Comparison of ENCODE assay signal across 1 cellular context in the genomic region with DNA sequence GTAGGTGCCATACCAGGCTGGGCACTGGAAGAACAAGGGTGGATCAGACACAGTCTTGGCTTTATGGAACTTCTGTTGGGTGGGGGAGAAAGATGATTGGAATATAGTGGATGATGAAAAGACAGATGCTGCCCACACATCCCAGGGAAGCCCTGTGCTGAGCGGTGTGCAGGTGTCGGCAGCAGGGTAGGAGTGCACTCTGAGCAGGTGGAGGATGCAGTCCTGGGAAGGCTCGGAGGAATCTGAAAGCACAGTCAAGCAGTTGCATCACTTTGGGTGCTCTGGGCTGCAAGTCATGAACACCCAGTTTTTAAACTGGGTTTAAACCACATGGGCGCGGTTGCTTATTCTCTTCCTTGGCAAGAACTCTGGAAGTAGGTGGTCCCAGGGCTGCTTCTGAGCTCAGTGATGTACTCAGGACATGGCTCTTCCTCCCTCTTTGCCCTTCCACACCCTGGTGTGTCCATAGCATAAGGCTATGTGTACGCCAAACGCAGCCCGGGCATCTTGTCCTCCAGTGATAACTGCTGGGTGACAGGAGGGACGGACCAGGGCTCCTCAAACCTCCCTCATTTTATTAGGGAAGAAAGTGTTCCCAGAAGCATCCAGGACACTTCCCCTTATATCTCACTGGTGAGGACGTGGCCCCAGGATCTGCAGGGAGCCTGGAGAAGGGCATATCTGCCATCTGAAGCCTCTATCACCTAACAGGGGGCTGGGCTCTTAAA.
TF ChIP-seq lines count a peak whose summit lies in the region.

No MANE protein-coding gene starts in this region.

TF ChIP-seq in GM23338, 12 proteins besides CTCF, POLR2A, EP300 and RAD21 (continued from another document):
- no peak for TF ChIP-seq ETS1 (IDR thresholded peaks at IDR 0.05)
- TF ChIP-seq STAT1 (IDR thresholded peaks at IDR 0.05; ENCODE audit: unreplicated experiment), result no peak
- TF ChIP-seq REST (IDR thresholded peaks at IDR 0.05; ENCODE audit: unreplicated experiment), result no peak
- TF ChIP-seq EZH2 (IDR thresholded peaks at IDR 0.05; ENCODE audit: low read depth, unreplicated experiment), result no peak
- no peak for TF ChIP-seq ZNF331 (CRISPR knock-in tag; IDR thresholded peaks at IDR 0.05; ENCODE audit: low read depth)
- TF ChIP-seq, protein P1, sequence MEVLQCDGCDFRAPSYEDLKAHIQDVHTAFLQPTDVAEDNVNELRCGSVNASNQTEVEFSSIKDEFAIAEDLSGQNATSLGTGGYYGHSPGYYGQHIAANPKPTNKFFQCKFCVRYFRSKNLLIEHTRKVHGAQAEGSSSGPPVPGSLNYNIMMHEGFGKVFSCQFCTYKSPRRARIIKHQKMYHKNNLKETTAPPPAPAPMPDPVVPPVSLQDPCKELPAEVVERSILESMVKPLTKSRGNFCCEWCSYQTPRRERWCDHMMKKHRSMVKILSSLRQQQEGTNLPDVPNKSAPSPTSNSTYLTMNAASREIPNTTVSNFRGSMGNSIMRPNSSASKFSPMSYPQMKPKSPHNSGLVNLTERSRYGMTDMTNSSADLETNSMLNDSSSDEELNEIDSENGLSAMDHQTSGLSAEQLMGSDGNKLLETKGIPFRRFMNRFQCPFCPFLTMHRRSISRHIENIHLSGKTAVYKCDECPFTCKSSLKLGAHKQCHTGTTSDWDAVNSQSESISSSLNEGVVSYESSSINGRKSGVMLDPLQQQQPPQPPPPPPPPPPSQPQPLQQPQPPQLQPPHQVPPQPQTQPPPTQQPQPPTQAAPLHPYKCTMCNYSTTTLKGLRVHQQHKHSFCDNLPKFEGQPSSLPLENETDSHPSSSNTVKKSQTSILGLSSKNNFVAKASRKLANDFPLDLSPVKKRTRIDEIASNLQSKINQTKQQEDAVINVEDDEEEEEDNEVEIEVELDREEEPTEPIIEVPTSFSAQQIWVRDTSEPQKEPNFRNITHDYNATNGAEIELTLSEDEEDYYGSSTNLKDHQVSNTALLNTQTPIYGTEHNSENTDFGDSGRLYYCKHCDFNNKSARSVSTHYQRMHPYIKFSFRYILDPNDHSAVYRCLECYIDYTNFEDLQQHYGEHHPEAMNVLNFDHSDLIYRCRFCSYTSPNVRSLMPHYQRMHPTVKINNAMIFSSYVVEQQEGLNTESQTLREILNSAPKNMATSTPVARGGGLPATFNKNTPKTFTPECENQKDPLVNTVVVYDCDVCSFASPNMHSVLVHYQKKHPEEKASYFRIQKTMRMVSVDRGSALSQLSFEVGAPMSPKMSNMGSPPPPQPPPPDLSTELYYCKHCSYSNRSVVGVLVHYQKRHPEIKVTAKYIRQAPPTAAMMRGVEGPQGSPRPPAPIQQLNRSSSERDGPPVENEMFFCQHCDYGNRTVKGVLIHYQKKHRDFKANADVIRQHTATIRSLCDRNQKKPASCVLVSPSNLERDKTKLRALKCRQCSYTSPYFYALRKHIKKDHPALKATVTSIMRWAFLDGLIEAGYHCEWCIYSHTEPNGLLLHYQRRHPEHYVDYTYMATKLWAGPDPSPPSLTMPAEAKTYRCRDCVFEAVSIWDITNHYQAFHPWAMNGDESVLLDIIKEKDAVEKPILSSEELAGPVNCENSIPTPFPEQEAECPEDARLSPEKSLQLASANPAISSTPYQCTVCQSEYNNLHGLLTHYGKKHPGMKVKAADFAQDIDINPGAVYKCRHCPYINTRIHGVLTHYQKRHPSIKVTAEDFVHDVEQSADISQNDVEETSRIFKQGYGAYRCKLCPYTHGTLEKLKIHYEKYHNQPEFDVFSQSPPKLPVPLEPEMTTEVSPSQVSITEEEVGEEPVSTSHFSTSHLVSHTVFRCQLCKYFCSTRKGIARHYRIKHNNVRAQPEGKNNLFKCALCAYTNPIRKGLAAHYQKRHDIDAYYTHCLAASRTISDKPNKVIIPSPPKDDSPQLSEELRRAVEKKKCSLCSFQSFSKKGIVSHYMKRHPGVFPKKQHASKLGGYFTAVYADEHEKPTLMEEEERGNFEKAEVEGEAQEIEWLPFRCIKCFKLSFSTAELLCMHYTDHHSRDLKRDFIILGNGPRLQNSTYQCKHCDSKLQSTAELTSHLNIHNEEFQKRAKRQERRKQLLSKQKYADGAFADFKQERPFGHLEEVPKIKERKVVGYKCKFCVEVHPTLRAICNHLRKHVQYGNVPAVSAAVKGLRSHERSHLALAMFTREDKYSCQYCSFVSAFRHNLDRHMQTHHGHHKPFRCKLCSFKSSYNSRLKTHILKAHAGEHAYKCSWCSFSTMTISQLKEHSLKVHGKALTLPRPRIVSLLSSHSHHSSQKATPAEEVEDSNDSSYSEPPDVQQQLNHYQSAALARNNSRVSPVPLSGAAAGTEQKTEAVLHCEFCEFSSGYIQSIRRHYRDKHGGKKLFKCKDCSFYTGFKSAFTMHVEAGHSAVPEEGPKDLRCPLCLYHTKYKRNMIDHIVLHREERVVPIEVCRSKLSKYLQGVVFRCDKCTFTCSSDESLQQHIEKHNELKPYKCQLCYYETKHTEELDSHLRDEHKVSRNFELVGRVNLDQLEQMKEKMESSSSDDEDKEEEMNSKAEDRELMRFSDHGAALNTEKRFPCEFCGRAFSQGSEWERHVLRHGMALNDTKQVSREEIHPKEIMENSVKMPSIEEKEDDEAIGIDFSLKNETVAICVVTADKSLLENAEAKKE (CRISPR knock-in tag; IDR thresholded peaks at IDR 0.05), result no peak
- no peak for TF ChIP-seq ZNF114 (CRISPR knock-in tag; IDR thresholded peaks at IDR 0.05)
- no peak for TF ChIP-seq CREB1 (CRISPR knock-in tag; IDR thresholded peaks at IDR 0.05; ENCODE audit: low read depth)
- no peak for TF ChIP-seq POLR2AphosphoS5 (IDR thresholded peaks at IDR 0.05; ENCODE audit: low read depth)
- TF ChIP-seq NANOG (IDR thresholded peaks at IDR 0.05; ENCODE audit: borderline replicate concordance), result no peak
